Comparison of ENCODE assay signal across 8 cellular contexts in the genomic region with DNA sequence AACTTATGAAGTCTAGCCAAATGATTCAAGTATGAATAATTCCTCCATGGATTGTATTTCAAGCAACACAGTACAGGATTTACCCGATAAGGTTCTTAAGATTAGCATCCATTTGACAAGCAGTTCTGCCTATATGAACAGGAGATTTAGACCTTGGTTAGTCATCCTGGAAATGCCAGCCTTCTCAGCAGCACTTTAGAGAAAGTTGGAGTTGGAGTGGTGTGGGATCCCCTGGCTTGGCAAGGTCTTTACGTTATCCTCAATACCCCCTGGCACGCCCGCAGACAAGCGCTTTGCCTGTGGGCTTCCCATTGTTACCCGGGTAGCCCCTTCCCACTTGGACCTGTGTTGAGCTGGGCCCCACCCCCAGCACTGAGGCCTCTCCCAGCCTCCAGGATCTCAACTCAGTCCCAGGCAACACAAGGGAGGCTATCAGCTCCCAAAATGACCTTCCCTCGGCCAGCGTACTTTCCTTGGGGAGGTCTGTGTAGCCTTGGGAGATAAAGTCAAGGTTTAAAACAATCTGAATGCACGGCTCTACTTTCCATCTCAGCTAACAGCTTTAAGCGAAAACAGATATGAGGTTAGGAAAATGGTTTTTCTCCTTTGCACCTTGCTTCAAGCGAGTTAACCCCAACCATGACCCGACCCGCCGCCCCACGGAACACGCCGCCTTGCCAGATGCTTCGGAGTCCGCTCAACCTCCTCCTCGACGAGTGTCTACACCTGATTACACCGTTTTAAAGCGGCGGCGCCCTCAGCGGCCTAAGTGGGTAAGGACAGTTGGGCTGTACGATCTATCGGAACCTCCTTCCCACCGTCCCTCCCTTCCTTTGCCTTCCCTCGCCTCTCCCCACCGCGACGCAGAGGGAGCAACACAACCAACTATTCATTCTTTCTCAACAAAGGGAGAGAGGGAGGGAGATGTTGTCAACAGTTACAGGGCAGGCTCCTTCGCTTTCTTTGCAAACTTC. TPM values are rescaled to one million over a fixed set of nuclear protein-coding genes. Genes with fewer than 3 reads are reported as not detected.
DNase-seq lines count a peak whose midpoint lies in the region; ATAC-seq and TF ChIP-seq lines count a peak whose summit lies in the region.

No MANE protein-coding gene starts in this region.

- DNase-seq in NCI-H2107 treated with DMSO at 0.1 percent for 48 hours (lab: John Stamatoyannopoulos, UW; ENCODE audit: unreplicated experiment) (peak; percentile 57), NCI-H2107 (lab: John Stamatoyannopoulos, UW) (no peak), H9 (peak; percentile 89), NCI-H128 (lab: John Stamatoyannopoulos, UW; ENCODE audit: unreplicated experiment) (peak; percentile 22), epidermal melanocyte (ENCODE audit: insufficient read length, low spot score) (peak; percentile 94), mesenchymal stem cell (peak; percentile 93)
- peak; percentile 40 for DNase-seq in activated CD4-positive, alpha-beta T cell treated with anti-CD3 and anti-CD28 coated beads, Interleukin-2, amount 10 ng/mL, durations not matched to agents 7 days and 5 days
- peak; percentile 16 to 62 for DNase-seq in stimulated activated effector memory CD8-positive, alpha-beta T cell treated with anti-CD3 and anti-CD28 coated beads, Interleukin-12 subunit alpha, Interleukin-12 subunit beta, amount 100 ng/mL, for 72 hours (ENCODE audit: low spot score in 2 of 2)

- H2BK12ac ChIP-seq in H9 (ENCODE audit: insufficient read length, low read depth, low read length) (no peak overlapping the region), mesenchymal stem cell (ENCODE audit: low read length in 2 of 2) (peak overlapping the region; percentile 38 to 73)

- H3K4ac ChIP-seq in H9 (ENCODE audit: low read depth, low read length) = no peak overlapping the region
- peak overlapping the region; percentile 67 to 81 for H3K4ac ChIP-seq in mesenchymal stem cell (ENCODE audit: low read depth in 1 of 2, low read length in 2 of 2)

- H3K4me3 Mint-ChIP-seq in H9 = peak overlapping the region; percentile 82 to 96
- peak overlapping the region; percentile 74 for H3K4me3 Mint-ChIP-seq in activated CD4-positive, alpha-beta T cell treated with anti-CD3 and anti-CD28 coated beads, Interleukin-2, amount 10 ng/mL, durations not matched to agents 7 days and 5 days
- peak overlapping the region; percentile 69 for H3K4me3 Mint-ChIP-seq in stimulated activated effector memory CD8-positive, alpha-beta T cell treated with anti-CD3 and anti-CD28 coated beads, Interleukin-12 subunit alpha, Interleukin-12 subunit beta, amount 100 ng/mL, for 72 hours

- H3K4me1 ChIP-seq in H9 (ENCODE audit: insufficient read depth, low read length) = peaks cover 6% of the 10 kb centered on the region; the same call in 1 of the 2 replicates
- H3K4me1 ChIP-seq in mesenchymal stem cell (ENCODE audit: control insufficient read depth, insufficient read depth, low read depth, low read length) = peaks cover 22% of the 10 kb centered on the region

- H3T11ph ChIP-seq in H9 (ENCODE audit: low read length) = no peak overlapping the region

- H3K4me1 Mint-ChIP-seq in H9 = peaks cover 44 to 47% of the 10 kb centered on the region in 2 experiments
- peaks cover 11% of the 10 kb centered on the region for H3K4me1 Mint-ChIP-seq in activated CD4-positive, alpha-beta T cell treated with anti-CD3 and anti-CD28 coated beads, Interleukin-2, amount 10 ng/mL, durations not matched to agents 7 days and 5 days
- peaks cover 12% of the 10 kb centered on the region for H3K4me1 Mint-ChIP-seq in stimulated activated effector memory CD8-positive, alpha-beta T cell treated with anti-CD3 and anti-CD28 coated beads, Interleukin-12 subunit alpha, Interleukin-12 subunit beta, amount 100 ng/mL, for 72 hours

- no peak overlapping the region for H2AK5ac ChIP-seq in H9 (ENCODE audit: insufficient read length, low read length)
- peak overlapping the region; percentile 71 for H2AK5ac ChIP-seq in mesenchymal stem cell (ENCODE audit: low read length, severe bottlenecking)

- POLR2A ChIA-PET in activated CD4-positive, alpha-beta T cell treated with anti-CD3 and anti-CD28 coated beads, Interleukin-2, amount 10 ng/mL, durations not matched to agents 7 days and 5 days (lab: Charles Lee) = interaction anchor here (0.7 kb wide), 1 partner anchor 134 kb away, joined by 3 read pairs; no protein-coding TSS in a partner anchor

- H3K27me3 ChIP-seq in H9 (ENCODE audit: insufficient read depth, low read length) = no peaks in the 10 kb centered on the region
- H3K27me3 ChIP-seq in mesenchymal stem cell (ENCODE audit: control insufficient read depth in 1 of 2, insufficient read depth in 1 of 2, low read length in 2 of 2) = no peaks in the 10 kb centered on the region

- H3K56ac ChIP-seq in H9 (ENCODE audit: insufficient read length, low read depth, low read length) = no peak overlapping the region

- no peak overlapping the region for H3K23ac ChIP-seq in H9 (ENCODE audit: insufficient read length, low read depth, low read length)
- peak overlapping the region in 1 of 2 experiments; percentile 86 for H3K23ac ChIP-seq in mesenchymal stem cell (ENCODE audit: low read length in 2 of 2)

- peaks cover 42% of the 10 kb centered on the region for H3K27me3 Mint-ChIP-seq in H9 (ENCODE audit: low read depth)
- H3K27me3 Mint-ChIP-seq in activated CD4-positive, alpha-beta T cell treated with anti-CD3 and anti-CD28 coated beads, Interleukin-2, amount 10 ng/mL, durations not matched to agents 7 days and 5 days = peaks cover 62% of the 10 kb centered on the region

- no peak overlapping the region for H2BK120ac ChIP-seq in H9 (ENCODE audit: low read depth, low read length, poor library complexity, severe bottlenecking)
- peak overlapping the region; percentile 69 for H2BK120ac ChIP-seq in mesenchymal stem cell (ENCODE audit: low read depth, low read length)

- WGBS in H9 (ENCODE audit: extremely low coverage, insufficient read length, low lambda C conversion rate) = no CpG with 5 or more reads among the region's 34 CpGs
- 5% methylated on average over 27 of the region's 34 CpGs for WGBS in mesenchymal stem cell

- H4K91ac ChIP-seq in H9 (ENCODE audit: insufficient read length, low read depth, low read length) (no peak overlapping the region), mesenchymal stem cell (ENCODE audit: low read length) (peak overlapping the region; percentile 85)

- H3K9ac ChIP-seq in H9 (ENCODE audit: extremely low read depth, insufficient read length, low read length) (peak overlapping the region; percentile 8), mesenchymal stem cell (ENCODE audit: low read length) (peak overlapping the region; percentile 90)

- peak; percentile 81 for ATAC-seq in stimulated activated effector memory CD8-positive, alpha-beta T cell treated with anti-CD3 and anti-CD28 coated beads, Interleukin-12 subunit alpha, Interleukin-12 subunit beta, amount 100 ng/mL, for 72 hours

- H4K5ac ChIP-seq in H9 (ENCODE audit: insufficient read length, low read depth, low read length) = no peak overlapping the region

- H3K9me3 ChIP-seq in H9 (ENCODE audit: control insufficient read depth, low read depth, low read length) = no peaks in the 10 kb centered on the region
- no peaks in the 10 kb centered on the region for H3K9me3 ChIP-seq in mesenchymal stem cell (ENCODE audit: control insufficient read depth, low read length)

- H3K79me1 ChIP-seq in H9 (ENCODE audit: insufficient read depth, low read depth, low read length, poor library complexity, severe bottlenecking) (no peaks in the 10 kb centered on the region), mesenchymal stem cell (replicated peaks; ENCODE audit: low read length, poor library complexity, severe bottlenecking) (no peaks in the 10 kb centered on the region)

- H2BK5ac ChIP-seq in H9 (ENCODE audit: insufficient read length, low read length) = no peak overlapping the region
- no peak overlapping the region for H2BK5ac ChIP-seq in mesenchymal stem cell (ENCODE audit: low read depth, low read length, poor library complexity, severe bottlenecking)

- peak; percentile 72 for TF ChIP-seq CTCF in H9 (conservative IDR thresholded peaks at IDR 0.05)

- H4K20me1 ChIP-seq in H9 (ENCODE audit: control insufficient read depth, insufficient read depth, insufficient read length) = no peaks in the 10 kb centered on the region

- H3K36me3 ChIP-seq in mesenchymal stem cell (ENCODE audit: control insufficient read depth in 1 of 2, insufficient read depth in 2 of 2, low read depth in 1 of 2, low read length in 2 of 2) = peaks cover 12 to 30% of the 10 kb centered on the region in 2 experiments

- H2AFZ ChIP-seq in H9 (ENCODE audit: low read length) = no peak overlapping the region
- no peak overlapping the region for H2AFZ ChIP-seq in mesenchymal stem cell (ENCODE audit: low read depth, low read length)

- H3K79me2 ChIP-seq in H9 (ENCODE audit: insufficient read depth, low read length) = peaks cover 2% of the 10 kb centered on the region; the same call in 1 of the 2 replicates

- H3K27ac ChIP-seq in H9 (ENCODE audit: insufficient read length, low read depth, low read length) (no peak overlapping the region), mesenchymal stem cell (ENCODE audit: low read length, poor library complexity, severe bottlenecking) (peak overlapping the region; percentile 89)

- H2BK15ac ChIP-seq in H9 (ENCODE audit: low read depth, low read length) = no peak overlapping the region
- H2BK15ac ChIP-seq in mesenchymal stem cell (ENCODE audit: low read depth, poor library complexity, severe bottlenecking) = peak overlapping the region; percentile 95

- peak overlapping the region; percentile 63 to 76 (median 71); a peak in 4 of 7 replicates for H3K27ac Mint-ChIP-seq in H9
- no peak overlapping the region for H3K27ac Mint-ChIP-seq in activated CD4-positive, alpha-beta T cell treated with anti-CD3 and anti-CD28 coated beads, Interleukin-2, amount 10 ng/mL, durations not matched to agents 7 days and 5 days
- no peak overlapping the region for H3K27ac Mint-ChIP-seq in stimulated activated effector memory CD8-positive, alpha-beta T cell treated with anti-CD3 and anti-CD28 coated beads, Interleukin-12 subunit alpha, Interleukin-12 subunit beta, amount 100 ng/mL, for 72 hours

- H3K36me3 Mint-ChIP-seq in H9 (ENCODE audit: insufficient read depth in 1 of 3, low read depth in 3 of 3) = peaks cover 0 to 3% (median 0%) of the 10 kb centered on the region in 3 experiments; a peak in 1 of 7 replicates
- no peaks in the 10 kb centered on the region for H3K36me3 Mint-ChIP-seq in activated CD4-positive, alpha-beta T cell treated with anti-CD3 and anti-CD28 coated beads, Interleukin-2, amount 10 ng/mL, durations not matched to agents 7 days and 5 days (ENCODE audit: low read depth)
- no peaks in the 10 kb centered on the region for H3K36me3 Mint-ChIP-seq in stimulated activated effector memory CD8-positive, alpha-beta T cell treated with anti-CD3 and anti-CD28 coated beads, Interleukin-12 subunit alpha, Interleukin-12 subunit beta, amount 100 ng/mL, for 72 hours

- H3K4me2 ChIP-seq in H9 (ENCODE audit: insufficient read depth, insufficient read length, low read length) (peak overlapping the region; percentile 50), mesenchymal stem cell (ENCODE audit: low read length, poor library complexity, severe bottlenecking) (peak overlapping the region; percentile 64)

- H3K4me3 ChIP-seq in mesenchymal stem cell (ENCODE audit: insufficient read depth in 1 of 2, low read depth in 1 of 2, low read length in 2 of 2) = peak overlapping the region; percentile 78 to 93

- CTCF ChIA-PET in activated CD4-positive, alpha-beta T cell treated with anti-CD3 and anti-CD28 coated beads, Interleukin-2, amount 10 ng/mL, durations not matched to agents 7 days and 5 days (lab: Charles Lee) = interaction anchor here (1.3 to 1.8 kb wide), 3 partner anchors 9 to 70 kb away, joined by 3 to 5 read pairs (median 4); no protein-coding TSS in a partner anchor

- H3K9me3 Mint-ChIP-seq in H9 = no peaks in the 10 kb centered on the region
- no peaks in the 10 kb centered on the region for H3K9me3 Mint-ChIP-seq in activated CD4-positive, alpha-beta T cell treated with anti-CD3 and anti-CD28 coated beads, Interleukin-2, amount 10 ng/mL, durations not matched to agents 7 days and 5 days
- H3K9me3 Mint-ChIP-seq in stimulated activated effector memory CD8-positive, alpha-beta T cell treated with anti-CD3 and anti-CD28 coated beads, Interleukin-12 subunit alpha, Interleukin-12 subunit beta, amount 100 ng/mL, for 72 hours = no peaks in the 10 kb centered on the region

- peaks cover 7% of the 10 kb centered on the region for H3K23me2 ChIP-seq in H9 (ENCODE audit: insufficient read length, low read depth, low read length, poor library complexity, severe bottlenecking)

- H3K14ac ChIP-seq in H9 (ENCODE audit: insufficient read depth, low read length) = peak overlapping the region; percentile 82; the same call in 1 of the 2 replicates
- peak overlapping the region in 1 of 2 experiments; percentile 75 for H3K14ac ChIP-seq in mesenchymal stem cell (ENCODE audit: low read length in 2 of 2)

- H3K18ac ChIP-seq in H9 (ENCODE audit: insufficient read length, low read depth, low read length) = no peak overlapping the region
- peak overlapping the region; percentile 94 to 99 for H3K18ac ChIP-seq in mesenchymal stem cell (ENCODE audit: low read depth in 1 of 2, low read length in 2 of 2)

- no peak overlapping the region for H4K8ac ChIP-seq in H9 (replicated peaks; ENCODE audit: insufficient read length, low read depth, low read length)
- peak overlapping the region; percentile 70 for H4K8ac ChIP-seq in mesenchymal stem cell (ENCODE audit: low read length)

- no peak overlapping the region for H2BK20ac ChIP-seq in H9 (ENCODE audit: low read depth, low read length, poor library complexity, severe bottlenecking)

RNA-seq across cellular contexts. Expression of a gene that starts 1.2 kb away (rescaled TPM):
- total RNA-seq in H9 (2021) = 4.9 and 5.6 TPM in 2 replicates
- total RNA-seq in activated CD4-positive, alpha-beta T cell treated with anti-CD3 and anti-CD28 coated beads, Interleukin-2, amount 10 ng/mL, durations not matched to agents 7 days and 5 days = under 1 TPM; 0.42 to 0.67 TPM
- polyA plus RNA-seq in mesenchymal stem cell (2013, experiment 1 of 2) = 23.6 TPM
- polyA plus RNA-seq in mesenchymal stem cell (2013, experiment 2 of 2) = 22.7 TPM

Comparison
In these comparisons a context has a peak if more than half of its experiments do, and no peak if none do; other contexts are left out.
1. H3K27ac Mint-ChIP-seq: peak in H9 (3 of 3); none in activated CD4-positive, alpha-beta T cell treated with anti-CD3 and anti-CD28 coated beads, Interleukin-2, amount 10 ng/mL, durations not matched to agents 7 days and 5 days (single experiment) and stimulated activated effector memory CD8-positive, alpha-beta T cell treated with anti-CD3 and anti-CD28 coated beads, Interleukin-12 subunit alpha, Interleukin-12 subunit beta, amount 100 ng/mL, for 72 hours (single experiment).
2. Peak in every context shown above with its lines, with median percentiles within 50 percentile points of each other: H3K4me3 Mint-ChIP-seq.